1 cellular context compared by ENCODE assay signal in genomic region chr20:63831696-63832686, GRCh38.
TF ChIP-seq lines count a peak whose summit lies in the region.

No MANE protein-coding gene starts in this region.

TF ChIP-seq in HepG2, 621 proteins besides CTCF, POLR2A, EP300 and RAD21 (continued from another document and continues in another):
- TF ChIP-seq, protein P1, sequence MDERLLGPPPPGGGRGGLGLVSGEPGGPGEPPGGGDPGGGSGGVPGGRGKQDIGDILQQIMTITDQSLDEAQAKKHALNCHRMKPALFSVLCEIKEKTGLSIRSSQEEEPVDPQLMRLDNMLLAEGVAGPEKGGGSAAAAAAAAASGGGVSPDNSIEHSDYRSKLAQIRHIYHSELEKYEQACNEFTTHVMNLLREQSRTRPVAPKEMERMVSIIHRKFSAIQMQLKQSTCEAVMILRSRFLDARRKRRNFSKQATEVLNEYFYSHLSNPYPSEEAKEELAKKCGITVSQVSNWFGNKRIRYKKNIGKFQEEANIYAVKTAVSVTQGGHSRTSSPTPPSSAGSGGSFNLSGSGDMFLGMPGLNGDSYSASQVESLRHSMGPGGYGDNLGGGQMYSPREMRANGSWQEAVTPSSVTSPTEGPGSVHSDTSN (CRISPR knock-in tag; IDR thresholded peaks at IDR 0.05), result no peak
- TF ChIP-seq ATAD3A (CRISPR knock-in tag; IDR thresholded peaks at IDR 0.05) (no peak), AKAP8 (CRISPR knock-in tag; IDR thresholded peaks at IDR 0.05) (no peak; the same call in 1 of the 2 replicates), TFDP1 (CRISPR knock-in tag; IDR thresholded peaks at IDR 0.05; ENCODE audit: borderline replicate concordance) (peak; percentile 93; the same call in 1 of the 2 replicates), ZNF674 (CRISPR knock-in tag; IDR thresholded peaks at IDR 0.05; ENCODE audit: low read depth) (0 out of 2 replicates have a peak, but pooled peaks have one; percentile 59), ZNF451 (CRISPR knock-in tag; IDR thresholded peaks at IDR 0.05) (0 out of 2 replicates have a peak, but pooled peaks have one; percentile 52), TBX2 (CRISPR knock-in tag; IDR thresholded peaks at IDR 0.05; ENCODE audit: borderline replicate concordance) (peak; percentile 70; the same call in 1 of the 2 replicates), ZSCAN25 (CRISPR knock-in tag; IDR thresholded peaks at IDR 0.05) (peak; percentile 86), BORCS8-MEF2B (CRISPR knock-in tag; IDR thresholded peaks at IDR 0.05) (peak; percentile 43; the same call in 1 of the 2 replicates), FOXO4 (CRISPR knock-in tag; conservative IDR thresholded peaks at IDR 0.05) (no peak), RFX1 (IDR thresholded peaks at IDR 0.05) (no peak), THRA (CRISPR knock-in tag; IDR thresholded peaks at IDR 0.05; ENCODE audit: borderline replicate concordance) (no peak), ZNF335 (CRISPR knock-in tag; IDR thresholded peaks at IDR 0.05) (no peak), GTF2F1 (IDR thresholded peaks at IDR 0.05; ENCODE audit: low read length) (no peak), ZBTB26 (CRISPR knock-in tag; IDR thresholded peaks at IDR 0.05; ENCODE audit: borderline replicate concordance) (no peak), PHF5A (CRISPR knock-in tag; IDR thresholded peaks at IDR 0.05; ENCODE audit: low read depth, unreplicated experiment) (no peak), ZSCAN31 (CRISPR knock-in tag; IDR thresholded peaks at IDR 0.05; ENCODE audit: low read depth) (peak; percentile 57; the same call in 1 of the 2 replicates), ZBTB37 (CRISPR knock-in tag; IDR thresholded peaks at IDR 0.05) (no peak), NCOA5 (CRISPR knock-in tag; IDR thresholded peaks at IDR 0.05) (no peak), ZUFSP (CRISPR knock-in tag; IDR thresholded peaks at IDR 0.05; ENCODE audit: borderline replicate concordance) (0 out of 2 replicates have a peak, but pooled peaks have one; percentile 46), PLRG1 (conservative IDR thresholded peaks at IDR 0.05) (no peak), SMARCE1 (IDR thresholded peaks at IDR 0.05; ENCODE audit: borderline replicate concordance) (no peak), ZNF383 (CRISPR knock-in tag; IDR thresholded peaks at IDR 0.05; ENCODE audit: borderline replicate concordance) (0 out of 2 replicates have a peak, but pooled peaks have one; percentile 24), MEF2D (CRISPR knock-in tag; IDR thresholded peaks at IDR 0.05) (peak; percentile 44; the same call in 1 of the 2 replicates), ZNF530 (CRISPR knock-in tag; IDR thresholded peaks at IDR 0.05; ENCODE audit: low read depth) (no peak), ZBTB4 (CRISPR knock-in tag; IDR thresholded peaks at IDR 0.05; ENCODE audit: borderline replicate concordance) (no peak), ZNF776 (CRISPR knock-in tag; IDR thresholded peaks at IDR 0.05) (no peak; the same call in 1 of the 2 replicates)
- TF ChIP-seq, protein P2, sequence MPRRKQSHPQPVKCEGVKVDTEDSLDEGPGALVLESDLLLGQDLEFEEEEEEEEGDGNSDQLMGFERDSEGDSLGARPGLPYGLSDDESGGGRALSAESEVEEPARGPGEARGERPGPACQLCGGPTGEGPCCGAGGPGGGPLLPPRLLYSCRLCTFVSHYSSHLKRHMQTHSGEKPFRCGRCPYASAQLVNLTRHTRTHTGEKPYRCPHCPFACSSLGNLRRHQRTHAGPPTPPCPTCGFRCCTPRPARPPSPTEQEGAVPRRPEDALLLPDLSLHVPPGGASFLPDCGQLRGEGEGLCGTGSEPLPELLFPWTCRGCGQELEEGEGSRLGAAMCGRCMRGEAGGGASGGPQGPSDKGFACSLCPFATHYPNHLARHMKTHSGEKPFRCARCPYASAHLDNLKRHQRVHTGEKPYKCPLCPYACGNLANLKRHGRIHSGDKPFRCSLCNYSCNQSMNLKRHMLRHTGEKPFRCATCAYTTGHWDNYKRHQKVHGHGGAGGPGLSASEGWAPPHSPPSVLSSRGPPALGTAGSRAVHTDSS (CRISPR knock-in tag; conservative IDR thresholded peaks at IDR 0.05), result 0 out of 2 replicates have a peak, but pooled peaks have one; percentile 46
- TF ChIP-seq, protein P3, sequence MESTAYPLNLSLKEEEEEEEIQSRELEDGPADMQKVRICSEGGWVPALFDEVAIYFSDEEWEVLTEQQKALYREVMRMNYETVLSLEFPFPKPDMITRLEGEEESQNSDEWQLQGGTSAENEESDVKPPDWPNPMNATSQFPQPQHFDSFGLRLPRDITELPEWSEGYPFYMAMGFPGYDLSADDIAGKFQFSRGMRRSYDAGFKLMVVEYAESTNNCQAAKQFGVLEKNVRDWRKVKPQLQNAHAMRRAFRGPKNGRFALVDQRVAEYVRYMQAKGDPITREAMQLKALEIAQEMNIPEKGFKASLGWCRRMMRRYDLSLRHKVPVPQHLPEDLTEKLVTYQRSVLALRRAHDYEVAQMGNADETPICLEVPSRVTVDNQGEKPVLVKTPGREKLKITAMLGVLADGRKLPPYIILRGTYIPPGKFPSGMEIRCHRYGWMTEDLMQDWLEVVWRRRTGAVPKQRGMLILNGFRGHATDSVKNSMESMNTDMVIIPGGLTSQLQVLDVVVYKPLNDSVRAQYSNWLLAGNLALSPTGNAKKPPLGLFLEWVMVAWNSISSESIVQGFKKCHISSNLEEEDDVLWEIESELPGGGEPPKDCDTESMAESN (CRISPR knock-in tag; conservative IDR thresholded peaks at IDR 0.05), result peak; percentile 82; the same call in 1 of the 2 replicates
- TF ChIP-seq, protein P4, sequence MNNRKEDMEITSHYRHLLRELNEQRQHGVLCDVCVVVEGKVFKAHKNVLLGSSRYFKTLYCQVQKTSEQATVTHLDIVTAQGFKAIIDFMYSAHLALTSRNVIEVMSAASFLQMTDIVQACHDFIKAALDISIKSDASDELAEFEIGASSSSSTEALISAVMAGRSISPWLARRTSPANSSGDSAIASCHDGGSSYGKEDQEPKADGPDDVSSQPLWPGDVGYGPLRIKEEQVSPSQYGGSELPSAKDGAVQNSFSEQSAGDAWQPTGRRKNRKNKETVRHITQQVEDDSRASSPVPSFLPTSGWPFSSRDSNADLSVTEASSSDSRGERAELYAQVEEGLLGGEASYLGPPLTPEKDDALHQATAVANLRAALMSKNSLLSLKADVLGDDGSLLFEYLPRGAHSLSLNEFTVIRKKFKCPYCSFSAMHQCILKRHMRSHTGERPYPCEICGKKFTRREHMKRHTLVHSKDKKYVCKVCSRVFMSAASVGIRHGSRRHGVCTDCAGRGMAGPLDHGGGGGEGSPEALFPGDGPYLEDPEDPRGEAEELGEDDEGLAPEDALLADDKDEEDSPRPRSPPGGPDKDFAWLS (CRISPR knock-in tag; IDR thresholded peaks at IDR 0.05; ENCODE audit: borderline replicate concordance), result 0 out of 2 replicates have a peak, but pooled peaks have one; percentile 54
- TF ChIP-seq, protein P5, sequence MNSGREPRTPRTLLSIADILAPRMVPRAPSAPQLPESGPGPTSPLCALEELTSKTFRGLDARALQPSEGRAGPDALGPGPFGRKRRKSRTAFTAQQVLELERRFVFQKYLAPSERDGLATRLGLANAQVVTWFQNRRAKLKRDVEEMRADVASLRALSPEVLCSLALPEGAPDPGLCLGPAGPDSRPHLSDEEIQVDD (CRISPR knock-in tag; IDR thresholded peaks at IDR 0.05; ENCODE audit: borderline replicate concordance), result peak; percentile 60; the same call in 1 of the 2 replicates
- TF ChIP-seq, protein P6, sequence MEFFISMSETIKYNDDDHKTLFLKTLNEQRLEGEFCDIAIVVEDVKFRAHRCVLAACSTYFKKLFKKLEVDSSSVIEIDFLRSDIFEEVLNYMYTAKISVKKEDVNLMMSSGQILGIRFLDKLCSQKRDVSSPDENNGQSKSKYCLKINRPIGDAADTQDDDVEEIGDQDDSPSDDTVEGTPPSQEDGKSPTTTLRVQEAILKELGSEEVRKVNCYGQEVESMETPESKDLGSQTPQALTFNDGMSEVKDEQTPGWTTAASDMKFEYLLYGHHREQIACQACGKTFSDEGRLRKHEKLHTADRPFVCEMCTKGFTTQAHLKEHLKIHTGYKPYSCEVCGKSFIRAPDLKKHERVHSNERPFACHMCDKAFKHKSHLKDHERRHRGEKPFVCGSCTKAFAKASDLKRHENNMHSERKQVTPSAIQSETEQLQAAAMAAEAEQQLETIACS (CRISPR knock-in tag; IDR thresholded peaks at IDR 0.05), result peak; percentile 87
- TF ChIP-seq, protein P7, sequence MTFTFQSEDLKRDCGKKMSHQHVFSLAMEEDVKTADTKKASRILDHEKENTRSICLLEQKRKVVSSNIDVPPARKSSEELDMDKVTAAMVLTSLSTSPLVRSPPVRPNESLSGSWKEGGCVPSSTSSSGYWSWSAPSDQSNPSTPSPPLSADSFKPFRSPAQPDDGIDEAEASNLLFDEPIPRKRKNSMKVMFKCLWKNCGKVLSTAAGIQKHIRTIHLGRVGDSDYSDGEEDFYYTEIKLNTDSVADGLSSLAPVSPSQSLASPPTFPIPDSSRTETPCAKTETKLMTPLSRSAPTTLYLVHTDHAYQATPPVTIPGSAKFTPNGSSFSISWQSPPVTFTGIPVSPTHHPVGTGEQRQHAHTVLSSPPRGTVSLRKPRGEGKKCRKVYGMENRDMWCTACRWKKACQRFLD (CRISPR knock-in tag; IDR thresholded peaks at IDR 0.05; ENCODE audit: borderline replicate concordance), result peak; percentile 31; the same call in 1 of the 2 replicates
